In genomic region chr20:1816384-1817381, GRCh38 we compare ENCODE assay signal across 9 cellular contexts.
DNase-seq lines count a peak whose midpoint lies in the region; ATAC-seq, FAIRE-seq and TF ChIP-seq lines count a peak whose summit lies in the region.
"Had no signal": no experiment of that assay in that cellular context is flagged by ENCODE, and none has a peak within 500 bp of the region (broad histone marks: within the 10 kb centered on the region; RNA-seq: fewer than 3 reads in every experiment).

No MANE protein-coding gene starts in this region.

- WGBS in esophagus squamous epithelium, 2 donors, result 17 to 40% methylated on average over 5 to 14 of the region's 16 CpGs

- peaks cover 18% of the 10 kb centered on the region for H3K4me1 Mint-ChIP-seq in activated naive CD4-positive, alpha-beta T cell treated with anti-CD3 and anti-CD28 coated beads for 36 hours (ENCODE audit: low read depth)

- no peak for TF ChIP-seq POLR2A in esophagus squamous epithelium (IDR thresholded peaks at IDR 0.05)

- H3K4me1 ChIP-seq in esophagus squamous epithelium, result peaks cover 7 to 56% (median 39%) of the 10 kb centered on the region in 3 donors

- TF ChIP-seq CTCF in astrocyte of the spinal cord (IDR thresholded peaks at IDR 0.05; ENCODE audit: low read depth, low read length), result no peak
- no peak for TF ChIP-seq CTCF in esophagus squamous epithelium (IDR thresholded peaks at IDR 0.05)

- in situ Hi-C loops in astrocyte of the spinal cord (cut with HindIII; ENCODE audit: low sequenced_read_pairs), result no loop called here

- intact Hi-C loops in activated naive CD4-positive, alpha-beta T cell treated with anti-CD3 and anti-CD28 coated beads for 36 hours (cut with micrococcal nuclease), result no loop called here
- intact Hi-C loops in esophagus squamous epithelium (cut with DNase I), result no loop called here

- FAIRE-seq in urothelium cell line (lab: Jason Lieb, UNC), result peak; percentile 40

- no peaks in the 10 kb centered on the region for H3K9me3 Mint-ChIP-seq in activated naive CD4-positive, alpha-beta T cell treated with anti-CD3 and anti-CD28 coated beads for 36 hours

- peaks cover 34% of the 10 kb centered on the region for H3K27me3 Mint-ChIP-seq in activated naive CD4-positive, alpha-beta T cell treated with anti-CD3 and anti-CD28 coated beads for 36 hours (ENCODE audit: low read depth)

- H3K27me3 ChIP-seq in layer of hippocampus (ENCODE audit: control insufficient read depth, insufficient read depth, low read length) (no peaks in the 10 kb centered on the region), esophagus squamous epithelium (no peaks in the 10 kb centered on the region)

- no peak overlapping the region for H3K27ac Mint-ChIP-seq in activated naive CD4-positive, alpha-beta T cell treated with anti-CD3 and anti-CD28 coated beads for 36 hours

- H3K4me3 Mint-ChIP-seq in activated naive CD4-positive, alpha-beta T cell treated with anti-CD3 and anti-CD28 coated beads for 36 hours, result no peak overlapping the region
- H3K4me3 Mint-ChIP-seq: IgD-negative memory B cell had no signal

- H3K4me3 ChIP-seq in astrocyte of the spinal cord (ENCODE audit: low read depth, low read length) (no peak overlapping the region), esophagus squamous epithelium (no peak overlapping the region)

- H3K27ac ChIP-seq in layer of hippocampus (ENCODE audit: low read depth, low read length), result peak overlapping the region; percentile 96
- peak overlapping the region in 2 of 4 donors; percentile 65 for H3K27ac ChIP-seq in esophagus squamous epithelium

- H3K36me3 ChIP-seq in esophagus squamous epithelium, result no peaks in the 10 kb centered on the region

- peak; percentile 38 for DNase-seq in activated naive CD4-positive, alpha-beta T cell treated with anti-CD3 and anti-CD28 coated beads for 36 hours
- DNase-seq in activated naive CD4-positive, alpha-beta T cell (lab: John Stamatoyannopoulos, UW), result no peak
- DNase-seq in astrocyte of the spinal cord (ENCODE audit: low read depth, low spot score) (peak; percentile 38), urothelium cell line (ENCODE audit: low spot score) (peak; percentile 80), esophagus squamous epithelium (lab: John Stamatoyannopoulos, UW) (no peak)

- CTCF ChIA-PET in activated naive CD4-positive, alpha-beta T cell treated with anti-CD3 and anti-CD28 coated beads for 36 hours (lab: Charles Lee), result interaction anchor here (0.6 kb wide), 1 partner anchor 319 kb away, joined by 3 read pairs; no protein-coding TSS in a partner anchor

- no peaks in the 10 kb centered on the region for H3K9me3 ChIP-seq in esophagus squamous epithelium

- no peaks in the 10 kb centered on the region for H3K36me3 Mint-ChIP-seq in activated naive CD4-positive, alpha-beta T cell treated with anti-CD3 and anti-CD28 coated beads for 36 hours (ENCODE audit: low read depth)

- ATAC-seq in GM19455 (IDR thresholded peaks at IDR 0.05; ENCODE audit: unreplicated experiment) (no peak), esophagus mucosa (no peak)

Comparison
In these comparisons a context has a peak if more than half of its experiments do, and no peak if none do; other contexts are left out.
1. DNase-seq: peak in activated naive CD4-positive, alpha-beta T cell treated with anti-CD3 and anti-CD28 coated beads for 36 hours (single experiment), astrocyte of the spinal cord (single experiment) and urothelium cell line (single experiment); none in activated naive CD4-positive, alpha-beta T cell (0 of 4) and esophagus squamous epithelium (single experiment).